Comparison of ENCODE assay signal across 31 cellular contexts in the genomic region with DNA sequence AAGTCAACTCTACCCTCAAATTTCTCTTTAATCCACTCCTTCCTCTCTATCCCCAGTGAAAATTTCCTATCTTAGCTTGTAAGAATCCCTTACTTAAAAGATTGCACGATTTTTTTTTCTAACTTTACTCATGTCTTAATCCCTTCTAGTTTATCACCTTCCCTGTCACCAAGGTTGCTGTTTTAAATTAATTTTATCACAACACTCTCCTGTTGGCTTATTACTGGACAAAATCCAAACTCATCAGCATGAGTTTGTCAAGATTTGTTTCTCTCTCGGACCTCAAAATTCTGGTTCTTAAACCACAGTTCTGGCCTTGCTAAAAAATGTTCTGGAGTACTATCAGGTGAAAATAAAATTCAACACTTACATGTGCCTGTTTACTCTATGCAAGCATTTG.
"Had no signal": no experiment of that assay in that cellular context is flagged by ENCODE, and none has a peak within 500 bp of the region (broad histone marks: within the 10 kb centered on the region; RNA-seq: fewer than 3 reads in every experiment).

No MANE protein-coding gene starts in this region.

- H3K27me3 ChIP-seq: body of pancreas, MG63 had no signal

- H3K4me3 ChIP-seq: body of pancreas, MG63 had no signal

- H3K27ac ChIP-seq: body of pancreas, WERI-Rb-1 had no signal

- H3K27me3 Mint-ChIP-seq: activated CD4-positive, alpha-beta memory T cell treated with anti-CD3 and anti-CD28 coated beads, Interleukin-2, amount 10 ng/mL, durations not matched to agents 7 days and 5 days; activated CD8-positive, alpha-beta memory T cell treated with anti-CD3 and anti-CD28 coated beads, Interleukin-2, amount 10 ng/mL, durations not matched to agents 7 days and 5 days; activated naive CD4-positive, alpha-beta T cell treated with anti-CD3 and anti-CD28 coated beads, Interleukin-2, amount 10 ng/mL, durations not matched to agents 7 days and 5 days; activated naive CD8-positive, alpha-beta T cell; IgD-negative memory B cell had no signal

- H3K9me3 Mint-ChIP-seq: activated naive CD4-positive, alpha-beta T cell treated with anti-CD3 and anti-CD28 coated beads, Interleukin-2, amount 10 ng/mL, durations not matched to agents 7 days and 5 days had no signal

- DNase-seq: activated CD4-positive, alpha-beta memory T cell treated with anti-CD3 and anti-CD28 coated beads, Interleukin-2, amount 10 ng/mL, durations not matched to agents 7 days and 5 days; activated CD4-positive, alpha-beta T cell treated with anti-CD3 and anti-CD28 coated beads for 1 hour; activated CD4-positive, alpha-beta T cell treated with anti-CD3 and anti-CD28 coated beads for 48 hours; activated CD4-positive, CD25-positive, alpha-beta regulatory T cell; activated CD8-positive, alpha-beta memory T cell treated with anti-CD3 and anti-CD28 coated beads for 24 hours; activated CD8-positive, alpha-beta memory T cell treated with anti-CD3 and anti-CD28 coated beads, Interleukin-2, amount 10 ng/mL, durations not matched to agents 7 days and 5 days; activated CD8-positive, alpha-beta memory T cell treated with anti-CD3 and anti-CD28 coated beads, Interleukin-2, amount 50 U/mL, for 48 hours; activated effector memory CD4-positive, alpha-beta T cell treated with Interleukin-2 at 50 U/mL for 16 hours; activated naive CD4-positive, alpha-beta T cell treated with anti-CD3 and anti-CD28 coated beads, Interleukin-2, amount 10 ng/mL, durations not matched to agents 7 days and 5 days; activated T-cell treated with anti-CD3 and anti-CD28 coated beads, Interleukin-2, amount 50 U/mL, for 48 hours; body of pancreas; central memory CD4-positive, alpha-beta T cell; Karpas-422; KBM-7; NCI-H1048; NCI-H1105 treated with DMSO at 0.1 percent for 48 hours; NCI-H1436; NCI-H1694; NCI-H1930; NCI-H2081 treated with DMSO at 0.1 percent for 48 hours; NCI-H524 treated with DMSO at 0.1 percent for 48 hours; RPMI8226; SIG-M5; SW 1271; T-helper 1 cell; T-helper 2 cell; T-helper 9 cell; WERI-Rb-1 had no signal

- H3K9me3 ChIP-seq: body of pancreas had no signal

- H3K36me3 Mint-ChIP-seq: activated CD8-positive, alpha-beta memory T cell treated with anti-CD3 and anti-CD28 coated beads, Interleukin-2, amount 10 ng/mL, durations not matched to agents 7 days and 5 days; activated naive CD4-positive, alpha-beta T cell treated with anti-CD3 and anti-CD28 coated beads, Interleukin-2, amount 10 ng/mL, durations not matched to agents 7 days and 5 days; activated naive CD8-positive, alpha-beta T cell; IgD-negative memory B cell had no signal

- H3K27ac Mint-ChIP-seq: activated CD4-positive, alpha-beta memory T cell treated with anti-CD3 and anti-CD28 coated beads, Interleukin-2, amount 10 ng/mL, durations not matched to agents 7 days and 5 days; activated CD8-positive, alpha-beta memory T cell treated with anti-CD3 and anti-CD28 coated beads, Interleukin-2, amount 10 ng/mL, durations not matched to agents 7 days and 5 days; activated naive CD4-positive, alpha-beta T cell treated with anti-CD3 and anti-CD28 coated beads, Interleukin-2, amount 10 ng/mL, durations not matched to agents 7 days and 5 days; activated naive CD8-positive, alpha-beta T cell; IgD-negative memory B cell had no signal

- H3K4me3 Mint-ChIP-seq: activated CD4-positive, alpha-beta memory T cell treated with anti-CD3 and anti-CD28 coated beads, Interleukin-2, amount 10 ng/mL, durations not matched to agents 7 days and 5 days; activated CD8-positive, alpha-beta memory T cell treated with anti-CD3 and anti-CD28 coated beads, Interleukin-2, amount 10 ng/mL, durations not matched to agents 7 days and 5 days; activated naive CD4-positive, alpha-beta T cell treated with anti-CD3 and anti-CD28 coated beads, Interleukin-2, amount 10 ng/mL, durations not matched to agents 7 days and 5 days; activated naive CD8-positive, alpha-beta T cell; IgD-negative memory B cell had no signal

- H3K4me1 Mint-ChIP-seq: activated CD4-positive, alpha-beta memory T cell treated with anti-CD3 and anti-CD28 coated beads, Interleukin-2, amount 10 ng/mL, durations not matched to agents 7 days and 5 days; activated CD8-positive, alpha-beta memory T cell treated with anti-CD3 and anti-CD28 coated beads, Interleukin-2, amount 10 ng/mL, durations not matched to agents 7 days and 5 days; activated naive CD4-positive, alpha-beta T cell treated with anti-CD3 and anti-CD28 coated beads, Interleukin-2, amount 10 ng/mL, durations not matched to agents 7 days and 5 days; IgD-negative memory B cell had no signal

- H3K36me3 ChIP-seq: MG63, WERI-Rb-1 had no signal
